ENCODE assay signal across 12 cellular contexts in genomic region chr7:26862806-26863205, GRCh38. TPM values are rescaled to one million over a fixed set of nuclear protein-coding genes. Genes with fewer than 3 reads are reported as not detected.
DNase-seq lines count a peak whose midpoint lies in the region; TF ChIP-seq lines count a peak whose summit lies in the region.
"Had no signal": no experiment of that assay in that cellular context is flagged by ENCODE, and none has a peak within 500 bp of the region (broad histone marks: within the 10 kb centered on the region; RNA-seq: fewer than 3 reads in every experiment).

No MANE protein-coding gene starts in this region.

- H3K27ac ChIP-seq in Peyer's patch (peak overlapping the region in 3 of 4 donors; percentile 95 to 100 (median 98)), hepatocyte (no peak overlapping the region), spleen (peak overlapping the region in 7 of 8 donors; percentile 97 to 100 (median 99)), SJCRH30 (no peak overlapping the region)

- no peak overlapping the region for H2AFZ ChIP-seq in hepatocyte

- DNase-seq in GM12865 (ENCODE audit: low read depth), result no peak
- no peak for DNase-seq in Peyer's patch
- DNase-seq in hepatocyte (ENCODE audit: low spot score), result no peak
- DNase-seq in spleen, result no peak
- DNase-seq in SJCRH30, result no peak
- no peak for DNase-seq in ecto neural progenitor cell (ENCODE audit: low spot score)
- DNase-seq in NCI-H524 (lab: John Stamatoyannopoulos, UW), result no peak
- DNase-seq in GM20000 (ENCODE audit: low spot score), result no peak
- DNase-seq: activated CD4-positive, alpha-beta T cell treated with anti-CD3 and anti-CD28 coated beads for 48 hours; body of pancreas; NCI-H2171; T-helper 2 cell had no signal

- peak overlapping the region; percentile 77 for H3K4me2 ChIP-seq in hepatocyte

- H3K27me3 ChIP-seq in Peyer's patch (no peaks in the 10 kb centered on the region), hepatocyte (peaks cover 39% of the 10 kb centered on the region), spleen (replicated peaks in 1 of 7) (no peaks in the 10 kb centered on the region), SJCRH30 (no peaks in the 10 kb centered on the region)
- H3K27me3 ChIP-seq: body of pancreas had no signal

- TF ChIP-seq CTCF in GM12865 (IDR thresholded peaks at IDR 0.05; ENCODE audit: insufficient read depth, low read depth, low read length, missing control alignments) (no peak), Peyer's patch (IDR thresholded peaks at IDR 0.05) (no peak), hepatocyte (IDR thresholded peaks at IDR 0.05; ENCODE audit: poor library complexity) (no peak), spleen (IDR thresholded peaks at IDR 0.05 in 8 of 11, conservative IDR thresholded peaks at IDR 0.05 in 3 of 11) (no peak), GM20000 (IDR thresholded peaks at IDR 0.05; ENCODE audit: extremely low read depth, missing control alignments) (no peak)

- H3K4me1 ChIP-seq in Peyer's patch (peaks cover 0 to 28% (median 3%) of the 10 kb centered on the region in 4 donors), hepatocyte (ENCODE audit: insufficient read depth) (peaks cover 1% of the 10 kb centered on the region), spleen (peaks cover 6 to 68% (median 43%) of the 10 kb centered on the region in 6 donors), SJCRH30 (peaks cover 15% of the 10 kb centered on the region)

- H4K20me1 ChIP-seq in hepatocyte (ENCODE audit: insufficient read depth, poor library complexity, severe bottlenecking), result no peaks in the 10 kb centered on the region

- intact Hi-C loops in spleen (cut with DNase I; ENCODE audit: low total_unique reads), result no loop called here

- peaks cover 11% of the 10 kb centered on the region for H3K79me2 ChIP-seq in hepatocyte

- no peaks in the 10 kb centered on the region for H3K9me2 ChIP-seq in hepatocyte (replicated peaks; ENCODE audit: insufficient read depth)

- H3K4me3 ChIP-seq in GM12865 (ENCODE audit: low read depth, low read length), result peak overlapping the region; percentile 85
- peak overlapping the region in 1 of 4 donors; percentile 93 for H3K4me3 ChIP-seq in Peyer's patch
- H3K4me3 ChIP-seq in hepatocyte, result no peak overlapping the region
- peak overlapping the region in 6 of 8 donors; percentile 59 to 96 (median 72) for H3K4me3 ChIP-seq in spleen
- H3K4me3 ChIP-seq in SJCRH30, result no peak overlapping the region
- H3K4me3 ChIP-seq: body of pancreas had no signal

- no peak for TF ChIP-seq POLR2A in Peyer's patch (IDR thresholded peaks at IDR 0.05)
- no peak for TF ChIP-seq POLR2A in spleen (IDR thresholded peaks at IDR 0.05)

- WGBS in hepatocyte (ENCODE audit: low lambda C conversion rate, missing lambda C conversion rate), result 75% methylated on average over 2 of the region's 2 CpGs
- 51 to 67% (median 60%) methylated on average over 2 of the region's 2 CpGs for WGBS in spleen, 5 donors

- H3K9me3 ChIP-seq in Peyer's patch (no peaks in the 10 kb centered on the region), hepatocyte (ENCODE audit: low read depth) (no peaks in the 10 kb centered on the region), spleen (no peaks in the 10 kb centered on the region), SJCRH30 (replicated peaks) (no peaks in the 10 kb centered on the region)
- H3K9me3 ChIP-seq: body of pancreas had no signal

- no peaks in the 10 kb centered on the region for H3K36me3 ChIP-seq in Peyer's patch
- no peaks in the 10 kb centered on the region for H3K36me3 ChIP-seq in hepatocyte (replicated peaks; ENCODE audit: insufficient read depth, low read depth)
- no peaks in the 10 kb centered on the region for H3K36me3 ChIP-seq in spleen
- H3K36me3 ChIP-seq in SJCRH30, result no peaks in the 10 kb centered on the region

RNA-seq across cellular contexts. Expression of gene SKAP2, which starts 1.6 kb away (rescaled TPM):
- total RNA-seq in Peyer's patch (100 to 1,000 TPM in 1 of 4 donors, 10 to 100 TPM in 3; 32.2 to 101 (median 37.9) TPM), hepatocyte (12.3 and 13.5 TPM in 2 replicates), spleen (10 to 100 TPM; 58.4 to 87.2 (median 65.6) TPM)
- polyA plus RNA-seq in hepatocyte (8.4 and 11.7 TPM in 2 replicates), spleen (10 to 100 TPM; 14.8 to 29.9 (median 25.2) TPM)
- total RNA-seq in SJCRH30 (2014; rRNA removed; shearing (Covaris generic)), result 16.9 and 18.4 TPM in 2 replicates

Comparison
In these comparisons a context has a peak if more than half of its experiments do, and no peak if none do; other contexts are left out.
1. H3K4me3 ChIP-seq: peak in GM12865 (single experiment) and spleen (6 of 8); none in hepatocyte (single experiment) and SJCRH30 (single experiment).
2. H3K27ac ChIP-seq: peak in Peyer's patch (3 of 4) and spleen (7 of 8); none in hepatocyte (single experiment) and SJCRH30 (single experiment).